20 cellular contexts compared by ENCODE assay signal in genomic region chr9:110975278-110975677, GRCh38.
"Had no signal": no experiment of that assay in that cellular context is flagged by ENCODE, and none has a peak within 500 bp of the region (broad histone marks: within the 10 kb centered on the region; RNA-seq: fewer than 3 reads in every experiment).

No MANE protein-coding gene starts in this region.

- H3K4me3 Mint-ChIP-seq: activated CD4-positive, alpha-beta T cell treated with anti-CD3 and anti-CD28 coated beads, Interleukin-2, amount 10 ng/mL, durations not matched to agents 7 days and 5 days; activated T-helper 17 cell treated with anti-CD3 and anti-CD28 coated beads, Interleukin-2, amount 50 U/mL, for 72 hours; brain; central memory CD8-positive, alpha-beta T cell; dendritic cell treated with granulocyte-macrophage colony-stimulating factor and Interleukin-4, amounts not matched to agents 40 ng/mL and 50 ng/mL, for 4 days; naive thymus-derived CD8-positive, alpha-beta T cell; T-helper 17 cell had no signal

- H3K9me3 Mint-ChIP-seq: brain; dendritic cell treated with granulocyte-macrophage colony-stimulating factor and Interleukin-4, amounts not matched to agents 40 ng/mL and 50 ng/mL, for 4 days had no signal

- H3K36me3 ChIP-seq: adrenal gland, esophagus muscularis mucosa, prostate gland, upper lobe of left lung had no signal

- H3K4me1 ChIP-seq: prostate gland had no signal

- H3K4me1 Mint-ChIP-seq: activated CD4-positive, alpha-beta T cell treated with anti-CD3 and anti-CD28 coated beads, Interleukin-2, amount 10 ng/mL, durations not matched to agents 7 days and 5 days; activated T-helper 17 cell treated with anti-CD3 and anti-CD28 coated beads, Interleukin-2, amount 50 U/mL, for 72 hours; central memory CD8-positive, alpha-beta T cell; naive thymus-derived CD8-positive, alpha-beta T cell; T-helper 17 cell had no signal

- ATAC-seq: activated T-helper 17 cell treated with anti-CD3 and anti-CD28 coated beads, Interleukin-2, amount 50 U/mL, for 72 hours; naive thymus-derived CD8-positive, alpha-beta T cell; stimulated activated naive CD8-positive, alpha-beta T cell treated with anti-CD3 and anti-CD28 coated beads, Interleukin-15, Interleukin-2, amounts not matched to agents 100 U/mL and 50 U/mL, for 24 hours; T-helper 17 cell had no signal

- H3K36me3 Mint-ChIP-seq: naive thymus-derived CD8-positive, alpha-beta T cell had no signal

- H3K9me3 ChIP-seq: adrenal gland, esophagus muscularis mucosa, prostate gland, suprapubic skin, upper lobe of left lung had no signal

- DNase-seq: activated CD4-positive, alpha-beta T cell treated with anti-CD3 and anti-CD28 coated beads, Interleukin-2, amount 10 ng/mL, durations not matched to agents 7 days and 5 days; activated CD4-positive, CD25-positive, alpha-beta regulatory T cell; activated CD8-positive, alpha-beta memory T cell treated with anti-CD3 and anti-CD28 coated beads for 24 hours; activated naive CD4-positive, alpha-beta T cell treated with anti-CD3 and anti-CD28 coated beads, Interleukin-2, amount 50 U/mL, for 16 hours; adrenal gland; foreskin melanocyte; head of caudate nucleus; naive thymus-derived CD8-positive, alpha-beta T cell; nucleus accumbens; stimulated activated CD4-positive, alpha-beta T cell treated with anti-CD3 and anti-CD28 coated beads, Interleukin-12 subunit alpha, Interleukin-12 subunit beta, amount 100 ng/mL, for 4 hours; stimulated activated naive CD8-positive, alpha-beta T cell treated with anti-CD3 and anti-CD28 coated beads, Interleukin-15, Interleukin-2, amounts not matched to agents 100 U/mL and 50 U/mL, for 24 hours; T-helper 17 cell; upper lobe of left lung had no signal

- H3K27me3 ChIP-seq: adrenal gland, esophagus muscularis mucosa, suprapubic skin, upper lobe of left lung had no signal

- H3K27me3 Mint-ChIP-seq: activated CD4-positive, alpha-beta T cell treated with anti-CD3 and anti-CD28 coated beads, Interleukin-2, amount 10 ng/mL, durations not matched to agents 7 days and 5 days; activated T-helper 17 cell treated with anti-CD3 and anti-CD28 coated beads, Interleukin-2, amount 50 U/mL, for 72 hours; brain; central memory CD8-positive, alpha-beta T cell; T-helper 17 cell had no signal

- H3K27ac ChIP-seq: adrenal gland, esophagus muscularis mucosa, prostate gland, suprapubic skin, upper lobe of left lung had no signal

- H3K4me3 ChIP-seq: adrenal gland, esophagus muscularis mucosa, prostate gland, suprapubic skin, upper lobe of left lung had no signal

- H3K27ac Mint-ChIP-seq: activated CD4-positive, alpha-beta T cell treated with anti-CD3 and anti-CD28 coated beads, Interleukin-2, amount 10 ng/mL, durations not matched to agents 7 days and 5 days; activated T-helper 17 cell treated with anti-CD3 and anti-CD28 coated beads, Interleukin-2, amount 50 U/mL, for 72 hours; brain; dendritic cell treated with granulocyte-macrophage colony-stimulating factor and Interleukin-4, amounts not matched to agents 40 ng/mL and 50 ng/mL, for 4 days; naive thymus-derived CD8-positive, alpha-beta T cell; T-helper 17 cell had no signal
